In the genomic region with DNA sequence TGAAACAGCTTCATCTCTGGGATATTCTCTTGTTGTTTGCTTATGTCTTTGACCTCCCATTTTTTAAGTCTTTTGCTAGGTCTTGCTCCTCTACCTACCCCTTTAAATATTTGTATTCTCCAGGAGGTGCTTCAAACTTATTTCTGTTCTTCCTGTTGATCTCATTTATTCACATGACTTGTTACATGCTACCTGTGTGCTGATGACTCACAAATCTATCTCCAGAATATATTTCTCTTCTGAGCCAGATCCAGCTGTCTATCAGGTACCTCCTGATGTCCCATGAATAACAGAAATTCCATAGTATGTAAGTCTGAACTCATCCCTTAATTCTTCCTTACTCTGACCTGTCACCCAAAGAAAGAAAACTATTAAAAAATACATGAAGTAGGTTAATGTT, we compare ENCODE assay signal across 16 cellular contexts. TPM values are rescaled to one million over a fixed set of nuclear protein-coding genes. Genes with fewer than 3 reads are reported as not detected.
DNase-seq lines count a peak whose midpoint lies in the region; ATAC-seq and TF ChIP-seq lines count a peak whose summit lies in the region.
"Had no signal": no experiment of that assay in that cellular context is flagged by ENCODE, and none has a peak within 500 bp of the region (broad histone marks: within the 10 kb centered on the region; RNA-seq: fewer than 3 reads in every experiment).

No MANE protein-coding gene starts in this region.

- no TSS peak for BruUV-seq in Calu3 (replicated peaks; lab: Mats Ljungman, UMichigan)
- BruUV-seq in mammary epithelial cell (replicated peaks; lab: Mats Ljungman, UMichigan): no TSS peak

- peaks cover 2% of the 10 kb centered on the region for H4K20me1 ChIP-seq in mammary epithelial cell (ENCODE audit: insufficient read depth, low read length)

- H3K79me2 ChIP-seq in mammary epithelial cell (ENCODE audit: insufficient read depth, low read length): peaks cover 97% of the 10 kb centered on the region

- H3K4me3 ChIP-seq in mammary epithelial cell (replicated peaks in 1 of 3; ENCODE audit: insufficient read depth in 1 of 3, low read depth in 2 of 3, low read length in 3 of 3): no peak overlapping the region
- H3K4me3 ChIP-seq: GM23248, right lobe of liver, thoracic aorta had no signal

- intact Hi-C loops in Calu3 (cut with micrococcal nuclease; ENCODE audit: unreplicated experiment): no loop called here
- intact Hi-C loops in mammary epithelial cell (cut with micrococcal nuclease): no loop called here

- H3K27me3 ChIP-seq in mammary epithelial cell (ENCODE audit: insufficient read depth, low read length): no peaks in the 10 kb centered on the region
- H3K27me3 ChIP-seq: right lobe of liver had no signal

- H3K9me3 Mint-ChIP-seq in Calu3 (ENCODE audit: low read depth, unreplicated experiment): no peaks in the 10 kb centered on the region
- H3K9me3 Mint-ChIP-seq in natural killer cell treated with Interleukin-12 subunit alpha and Interleukin-12 subunit beta and Interleukin-15 and Interleukin-18, amount 100 ng/mL, for 72 hours: no peaks in the 10 kb centered on the region

- no peak for ATAC-seq in natural killer cell treated with Interleukin-12 subunit alpha and Interleukin-12 subunit beta and Interleukin-15 and Interleukin-18, amount 100 ng/mL, for 72 hours
- no peak for ATAC-seq in GM21786 (IDR thresholded peaks at IDR 0.05; ENCODE audit: unreplicated experiment)
- ATAC-seq in HG03280 (IDR thresholded peaks at IDR 0.05; ENCODE audit: unreplicated experiment): no peak
- ATAC-seq: Panc1 had no signal

- H3K27me3 Mint-ChIP-seq in Calu3 (ENCODE audit: unreplicated experiment): no peaks in the 10 kb centered on the region
- H3K27me3 Mint-ChIP-seq in natural killer cell treated with Interleukin-12 subunit alpha and Interleukin-12 subunit beta and Interleukin-15 and Interleukin-18, amount 100 ng/mL, for 72 hours: no peaks in the 10 kb centered on the region

- no peak overlapping the region for H2AFZ ChIP-seq in mammary epithelial cell (ENCODE audit: low read depth, low read length)
- H2AFZ ChIP-seq: GM23248 had no signal

- peak overlapping the region; percentile 37 for H3K27ac ChIP-seq in mammary epithelial cell (ENCODE audit: insufficient read depth, low read depth, low read length)
- H3K27ac ChIP-seq: GM23248, thoracic aorta had no signal

- DNase-seq in Calu3 (no peak), HPDE6-E6E7 (ENCODE audit: extremely low spot score) (peak; percentile 28), mammary epithelial cell (peak; percentile 74), NCI-H524 (lab: John Stamatoyannopoulos, UW) (no peak)
- DNase-seq in natural killer cell treated with Interleukin-12 subunit alpha and Interleukin-12 subunit beta and Interleukin-15 and Interleukin-18, amount 100 ng/mL, for 72 hours (ENCODE audit: low spot score): no peak
- DNase-seq: central memory CD4-positive, alpha-beta T cell; DMS79 treated with DMSO at 0.1 percent for 48 hours; GM23248; NCI-H1930; NCI-H526 treated with DMSO at 0.1 percent for 48 hours; right lobe of liver; stimulated activated CD4-positive, alpha-beta T cell treated with anti-CD3 and anti-CD28 coated beads, Interleukin-1b, Interleukin-23, amount 100 ng/mL, for 48 hours had no signal

- no peaks in the 10 kb centered on the region for H3K36me3 Mint-ChIP-seq in Calu3 (ENCODE audit: insufficient read depth, unreplicated experiment)
- peaks cover 11% of the 10 kb centered on the region for H3K36me3 Mint-ChIP-seq in natural killer cell treated with Interleukin-12 subunit alpha and Interleukin-12 subunit beta and Interleukin-15 and Interleukin-18, amount 100 ng/mL, for 72 hours

- H3K4me1 ChIP-seq in mammary epithelial cell (ENCODE audit: insufficient read depth, low read length): peaks cover 9% of the 10 kb centered on the region

- in situ Hi-C loops in mammary epithelial cell (cut with MboI; ENCODE audit: low sequenced_read_pairs in 2 of 2): loop anchor here in 1 of 2 donors (5.0 kb wide), 1 partner anchor 55 kb away; no protein-coding TSS in a partner anchor

- no peak overlapping the region for H3K9ac ChIP-seq in mammary epithelial cell (ENCODE audit: insufficient read depth, low read length)
- H3K9ac ChIP-seq: GM23248 had no signal

- peak overlapping the region; percentile 45 for H3K4me2 ChIP-seq in mammary epithelial cell (ENCODE audit: insufficient read depth, low read depth, low read length)

- H3K9me3 ChIP-seq in mammary epithelial cell (replicated peaks; ENCODE audit: insufficient read depth, low read length): no peaks in the 10 kb centered on the region
- H3K9me3 ChIP-seq: right lobe of liver, thoracic aorta had no signal

- H3K36me3 ChIP-seq in mammary epithelial cell (ENCODE audit: insufficient read depth, low read length): no peaks in the 10 kb centered on the region
- H3K36me3 ChIP-seq: right lobe of liver, thoracic aorta had no signal

- dilution Hi-C loops in mammary epithelial cell (cut with HindIII; ENCODE audit: low sequenced_read_pairs): no loop called here

- H3K4me3 Mint-ChIP-seq in Calu3 (ENCODE audit: low read depth, unreplicated experiment): no peak overlapping the region
- peak overlapping the region; percentile 4 for H3K4me3 Mint-ChIP-seq in natural killer cell treated with Interleukin-12 subunit alpha and Interleukin-12 subunit beta and Interleukin-15 and Interleukin-18, amount 100 ng/mL, for 72 hours

- H3K4me1 Mint-ChIP-seq in Calu3 (ENCODE audit: low read depth, unreplicated experiment): peaks cover 13% of the 10 kb centered on the region
- H3K4me1 Mint-ChIP-seq in natural killer cell treated with Interleukin-12 subunit alpha and Interleukin-12 subunit beta and Interleukin-15 and Interleukin-18, amount 100 ng/mL, for 72 hours (ENCODE audit: low read depth in 2 of 2): peaks cover 52 to 57% of the 10 kb centered on the region in 2 donors

- CTCF ChIA-PET in Calu3 (lab: Charles Lee) (interaction anchor here (0.6 kb wide), 2 partner anchors 10 to 55 kb away, joined by 3 to 6 read pairs; no protein-coding TSS in a partner anchor), mammary epithelial cell (lab: Charles Lee; ENCODE audit: low non-redundant PET) (no interaction called here)

- no peak for TF ChIP-seq CTCF in Calu3 (IDR thresholded peaks at IDR 0.05; ENCODE audit: unreplicated experiment)
- TF ChIP-seq CTCF in mammary epithelial cell (conservative IDR thresholded peaks at IDR 0.05 in 1 of 2, IDR thresholded peaks at IDR 0.05 in 1 of 2; ENCODE audit: extremely low read depth in 1 of 2, insufficient read depth in 1 of 2, low read depth in 1 of 2, low read length in 2 of 2): no peak

- H3K27ac Mint-ChIP-seq in Calu3 (ENCODE audit: unreplicated experiment): peak overlapping the region; percentile 10
- H3K27ac Mint-ChIP-seq in natural killer cell treated with Interleukin-12 subunit alpha and Interleukin-12 subunit beta and Interleukin-15 and Interleukin-18, amount 100 ng/mL, for 72 hours: peak overlapping the region; percentile 44 to 71

RNA-seq across cellular contexts. Expression of a gene that starts 11.0 kb away (rescaled TPM):
- 53.1 and 53.2 TPM in 2 replicates for total RNA-seq in Calu3 (2022)
- 10 to 100 TPM; 25.0 to 46.5 TPM for total RNA-seq in mammary epithelial cell
- 25.1 TPM for polyA plus RNA-seq in mammary epithelial cell
- 36.8 TPM for polyA minus RNA-seq in mammary epithelial cell
- 10 to 100 TPM; 56.8 to 71.2 TPM for total RNA-seq in natural killer cell treated with Interleukin-12 subunit alpha and Interleukin-12 subunit beta and Interleukin-15 and Interleukin-18, amount 100 ng/mL, for 72 hours

Comparison
In these comparisons a context has a peak if more than half of its experiments do, and no peak if none do; other contexts are left out.
1. DNase-seq: peak in HPDE6-E6E7 (single experiment) and mammary epithelial cell (single experiment); none in Calu3 (single experiment), natural killer cell treated with Interleukin-12 subunit alpha and Interleukin-12 subunit beta and Interleukin-15 and Interleukin-18, amount 100 ng/mL, for 72 hours (single experiment) and NCI-H524 (0 of 2).